In genomic region chr16:20781697-20782096, GRCh38 we compare ENCODE assay signal across 18 cellular contexts.
"Had no signal": no experiment of that assay in that cellular context is flagged by ENCODE, and none has a peak within 500 bp of the region (broad histone marks: within the 10 kb centered on the region; RNA-seq: fewer than 3 reads in every experiment).

No MANE protein-coding gene starts in this region.

- DNase-seq: activated CD4-positive, alpha-beta T cell treated with anti-CD3 and anti-CD28 coated beads for 48 hours; activated CD8-positive, alpha-beta T cell treated with anti-CD3 and anti-CD28 coated beads, Interleukin-2, amount 10 ng/mL, durations not matched to agents 7 days and 5 days; activated T-cell treated with anti-CD3 and anti-CD28 coated beads, Interleukin-2, amount 50 U/mL, for 1 hour; aorta; effector CD4-positive, alpha-beta T cell; glutamatergic neuron; immature natural killer cell; kidney glomerular epithelial cell; left lung; ovary; psoas muscle; spleen; stimulated activated CD4-positive, alpha-beta T cell treated with anti-CD3 and anti-CD28 coated beads, Interleukin-4, amount 100 ng/mL, for 24 hours; stimulated activated naive CD8-positive, alpha-beta T cell treated with anti-CD3 and anti-CD28 coated beads, Interleukin-15, Interleukin-2, amounts not matched to agents 100 U/mL and 50 U/mL, for 24 hours; T-helper 17 cell had no signal

- ATAC-seq: activated CD8-positive, alpha-beta T cell treated with anti-CD3 and anti-CD28 coated beads, Interleukin-2, amount 10 ng/mL, durations not matched to agents 7 days and 5 days; activated naive CD4-positive, alpha-beta T cell treated with anti-CD3 and anti-CD28 coated beads, Interleukin-2, amount 50 U/mL, for 72 hours; left lung; natural killer cell treated with Interleukin-12 subunit alpha and Interleukin-12 subunit beta and Interleukin-15 and Interleukin-18, amount 100 ng/mL, for 72 hours; psoas muscle; stimulated activated naive CD8-positive, alpha-beta T cell treated with anti-CD3 and anti-CD28 coated beads, Interleukin-15, Interleukin-2, amounts not matched to agents 100 U/mL and 50 U/mL, for 24 hours; T-helper 17 cell had no signal

- FAIRE-seq: frontal cortex had no signal
